ENCODE assay signal across 9 cellular contexts in genomic region chr4:148443550-148444295, GRCh38. TPM values are rescaled to one million over a fixed set of nuclear protein-coding genes. Genes with fewer than 3 reads are reported as not detected.
A peak's percentile ranks its signal among the peaks of the same experiment; 100 is the strongest.
DNase-seq lines count a peak whose midpoint lies in the region; ATAC-seq and TF ChIP-seq lines count a peak whose summit lies in the region.
"Had no signal": no experiment of that assay in that cellular context is flagged by ENCODE, and none has a peak within 500 bp of the region (broad histone marks: within the 10 kb centered on the region; RNA-seq: fewer than 3 reads in every experiment).

No MANE protein-coding gene starts in this region.

- no peaks in the 10 kb centered on the region for H3K27me3 ChIP-seq in stomach smooth muscle (ENCODE audit: control insufficient read depth in 1 of 2, insufficient read depth in 2 of 2, low read length in 2 of 2)

- H3K4me1 ChIP-seq in mucosa of descending colon (ENCODE audit: low read depth) (peaks cover 16% of the 10 kb centered on the region), stomach smooth muscle (ENCODE audit: control insufficient read depth, insufficient read depth, low read length) (peaks cover 23% of the 10 kb centered on the region)

- H3K9me3 ChIP-seq in mucosa of descending colon = no peaks in the 10 kb centered on the region
- H3K9me3 ChIP-seq in stomach smooth muscle (ENCODE audit: control insufficient read depth in 2 of 2, low read length in 2 of 2) = no peaks in the 10 kb centered on the region

- H3K9ac ChIP-seq in stomach smooth muscle (ENCODE audit: low read length in 2 of 2) = peak overlapping the region; percentile 97 to 98

- CTCF ChIA-PET in activated CD4-positive, alpha-beta T cell treated with anti-CD3 and anti-CD28 coated beads, Interleukin-2, amount 10 ng/mL, durations not matched to agents 7 days and 5 days (lab: Charles Lee) = interaction anchor here (0.7 to 1.7 kb wide), 2 partner anchors 387 to 484 kb away, joined by 3 to 5 read pairs; no protein-coding TSS in a partner anchor

- H3K36me3 Mint-ChIP-seq in activated CD4-positive, alpha-beta T cell treated with anti-CD3 and anti-CD28 coated beads, Interleukin-2, amount 10 ng/mL, durations not matched to agents 7 days and 5 days (ENCODE audit: low read depth) = no peaks in the 10 kb centered on the region

- H3K4me3 ChIP-seq in mucosa of descending colon (peak overlapping the region; percentile 90), stomach smooth muscle (ENCODE audit: low read length in 2 of 2) (peak overlapping the region; percentile 88 to 97)

- ATAC-seq in mucosa of descending colon (no peak), HG02678 (IDR thresholded peaks at IDR 0.05; ENCODE audit: unreplicated experiment) (no peak)

- POLR2A ChIA-PET in activated CD4-positive, alpha-beta T cell treated with anti-CD3 and anti-CD28 coated beads, Interleukin-2, amount 10 ng/mL, durations not matched to agents 7 days and 5 days (lab: Charles Lee) = no interaction called here

- TF ChIP-seq CTCF in GM20000 (IDR thresholded peaks at IDR 0.05; ENCODE audit: extremely low read depth, missing control alignments) (no peak), mucosa of descending colon (IDR thresholded peaks at IDR 0.05) (no peak)

- intact Hi-C loops in mucosa of descending colon (cut with DNase I, micrococcal nuclease) = no loop called here

- H3K27me3 Mint-ChIP-seq in activated CD4-positive, alpha-beta T cell treated with anti-CD3 and anti-CD28 coated beads, Interleukin-2, amount 10 ng/mL, durations not matched to agents 7 days and 5 days = peaks cover 36% of the 10 kb centered on the region

- H3K36me3 ChIP-seq in mucosa of descending colon (ENCODE audit: low read depth) (peaks cover 4% of the 10 kb centered on the region), stomach smooth muscle (ENCODE audit: control insufficient read depth in 2 of 2, insufficient read depth in 2 of 2, low read length in 2 of 2) (no peaks in the 10 kb centered on the region)

- peak overlapping the region; percentile 97 for H3K27ac Mint-ChIP-seq in activated CD4-positive, alpha-beta T cell treated with anti-CD3 and anti-CD28 coated beads, Interleukin-2, amount 10 ng/mL, durations not matched to agents 7 days and 5 days

- no peaks in the 10 kb centered on the region for H3K9me3 Mint-ChIP-seq in activated CD4-positive, alpha-beta T cell treated with anti-CD3 and anti-CD28 coated beads, Interleukin-2, amount 10 ng/mL, durations not matched to agents 7 days and 5 days

- peak overlapping the region; percentile 99 for H3K4me3 Mint-ChIP-seq in activated CD4-positive, alpha-beta T cell treated with anti-CD3 and anti-CD28 coated beads, Interleukin-2, amount 10 ng/mL, durations not matched to agents 7 days and 5 days

- H3K27ac ChIP-seq in stomach smooth muscle (ENCODE audit: low read length) = peak overlapping the region; percentile 97

- peaks cover 23% of the 10 kb centered on the region for H3K4me1 Mint-ChIP-seq in activated CD4-positive, alpha-beta T cell treated with anti-CD3 and anti-CD28 coated beads, Interleukin-2, amount 10 ng/mL, durations not matched to agents 7 days and 5 days

- peak; percentile 37 for DNase-seq in GM20000 (ENCODE audit: low spot score)
- DNase-seq in activated CD4-positive, alpha-beta T cell treated with anti-CD3 and anti-CD28 coated beads, Interleukin-2, amount 10 ng/mL, durations not matched to agents 7 days and 5 days = peak; percentile 14
- peak; percentile 56 for DNase-seq in ecto neural progenitor cell (ENCODE audit: low spot score)
- DNase-seq in mucosa of descending colon = peak; percentile 52 to 73 (median 72)
- DNase-seq in NCI-H2171 treated with DMSO at 0.1 percent for 48 hours (lab: John Stamatoyannopoulos, UW) = no peak
- no peak for DNase-seq in Ammon's horn (ENCODE audit: low spot score)

RNA-seq across cellular contexts. Expression of gene NR3C2, which starts 1.5 kb away (rescaled TPM):
- total RNA-seq in activated CD4-positive, alpha-beta T cell treated with anti-CD3 and anti-CD28 coated beads, Interleukin-2, amount 10 ng/mL, durations not matched to agents 7 days and 5 days = 1 to 10 TPM; 4.1 to 5.1 TPM
- 100 to 1,000 TPM in 2 of 3 donors, 10 to 100 TPM in 1; 86.5 to 205 (median 108) TPM for total RNA-seq in mucosa of descending colon
- total RNA-seq: RPMI7951 had no signal

Comparison
In these comparisons a context has a peak if more than half of its experiments do, and no peak if none do; other contexts are left out.
1. DNase-seq: peak in GM20000 (single experiment), activated CD4-positive, alpha-beta T cell treated with anti-CD3 and anti-CD28 coated beads, Interleukin-2, amount 10 ng/mL, durations not matched to agents 7 days and 5 days (single experiment), ecto neural progenitor cell (single experiment) and mucosa of descending colon (3 of 3); none in NCI-H2171 treated with DMSO at 0.1 percent for 48 hours (single experiment) and Ammon's horn (single experiment).
2. RNA of gene NR3C2, which starts 1.5 kb away (total RNA-seq): 86.5 to 205 TPM in mucosa of descending colon; 4.1 to 5.1 TPM in activated CD4-positive, alpha-beta T cell treated with anti-CD3 and anti-CD28 coated beads, Interleukin-2, amount 10 ng/mL, durations not matched to agents 7 days and 5 days; every median in the first group is over 10 times any median in the second.